ENCODE assay signal across 28 cellular contexts in the genomic region with DNA sequence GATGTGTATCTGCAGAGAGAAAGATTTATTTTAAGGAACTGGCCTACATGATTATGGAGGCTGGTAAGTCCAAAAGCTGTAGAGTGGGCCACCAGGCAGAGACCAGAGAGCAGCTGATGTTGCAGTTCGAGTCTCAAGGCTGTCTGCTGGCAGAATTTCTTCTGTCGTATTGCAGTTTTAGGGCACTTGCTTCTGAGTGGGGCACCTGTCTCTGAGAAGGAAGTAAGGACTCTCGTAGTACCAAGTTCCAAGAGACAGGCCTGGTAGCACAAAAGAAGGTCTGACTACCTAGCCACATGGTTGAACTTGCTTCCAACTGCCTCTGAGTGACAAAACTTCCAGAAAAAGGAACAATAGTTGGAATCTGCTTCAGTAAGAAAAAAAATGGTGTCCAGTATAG. TPM values are rescaled to one million over a fixed set of nuclear protein-coding genes. Genes with fewer than 3 reads are reported as not detected.
DNase-seq lines count a peak whose midpoint lies in the region; TF ChIP-seq lines count a peak whose summit lies in the region.
"Had no signal": no experiment of that assay in that cellular context is flagged by ENCODE, and none has a peak within 500 bp of the region (broad histone marks: within the 10 kb centered on the region; RNA-seq: fewer than 3 reads in every experiment).

No MANE protein-coding gene starts in this region.

- H3K9me2 ChIP-seq in OCI-LY7 (ENCODE audit: insufficient read depth, low read length) = no peaks in the 10 kb centered on the region

- H3K56ac ChIP-seq in mesendoderm (ENCODE audit: low read length) = no peak overlapping the region

- POLR2A ChIA-PET in OCI-LY7 (lab: Charles Lee) = interaction anchor here (0.8 to 5.3 kb wide), 5 partner anchors 8 to 71 kb away, joined by 3 to 52 read pairs (median 4); a partner anchor contains a TSS

- no peak overlapping the region for H4K8ac ChIP-seq in mesendoderm (ENCODE audit: low read depth, low read length)

- no peak overlapping the region for H3K23ac ChIP-seq in mesendoderm (ENCODE audit: low read length)

- intact Hi-C loops in CD14-positive monocyte (cut with micrococcal nuclease) = loop anchor here in 1 of 2 donors (5.0 to 10.0 kb wide), 2 partner anchors 74 to 446 kb away; no protein-coding TSS in a partner anchor
- intact Hi-C loops in OCI-LY7 (cut with micrococcal nuclease; ENCODE audit: unreplicated experiment) = loop anchor here (10.0 kb wide), 1 partner anchor 1544 kb away; a partner anchor contains a TSS
- intact Hi-C loops in dendritic cell treated with granulocyte-macrophage colony-stimulating factor and Interleukin-4, amounts not matched to agents 40 ng/mL and 50 ng/mL, for 4 days (cut with micrococcal nuclease) = no loop called here
- intact Hi-C loops in lower leg skin (cut with DNase I; ENCODE audit: low total_unique reads) = no loop called here

- TF ChIP-seq CTCF in CD14-positive monocyte (IDR thresholded peaks at IDR 0.05) = peak; percentile 1
- no peak for TF ChIP-seq CTCF in OCI-LY7 (conservative IDR thresholded peaks at IDR 0.05; ENCODE audit: low read length)
- TF ChIP-seq CTCF in neutrophil (IDR thresholded peaks at IDR 0.05) = no peak
- TF ChIP-seq CTCF in lower leg skin (IDR thresholded peaks at IDR 0.05) = no peak

- no peak overlapping the region for H3K4ac ChIP-seq in mesendoderm (ENCODE audit: low read depth, low read length)

- no peak overlapping the region for H3K4me3 Mint-ChIP-seq in CD14-positive monocyte
- H3K4me3 Mint-ChIP-seq in dendritic cell treated with granulocyte-macrophage colony-stimulating factor and Interleukin-4, amounts not matched to agents 40 ng/mL and 50 ng/mL, for 4 days = no peak overlapping the region
- H3K4me3 Mint-ChIP-seq: brain; stimulated activated naive CD8-positive, alpha-beta T cell treated with anti-CD3 and anti-CD28 coated beads, Interleukin-15, Interleukin-2, amounts not matched to agents 100 ng/mL and 50 ng/mL, for 24 hours had no signal

- peak overlapping the region; percentile 73; the same call in 1 of the 2 replicates for H2AFZ ChIP-seq in OCI-LY7 (ENCODE audit: low read length)

- H3K4me1 Mint-ChIP-seq in CD14-positive monocyte = peaks cover 84% of the 10 kb centered on the region
- H3K4me1 Mint-ChIP-seq in dendritic cell treated with granulocyte-macrophage colony-stimulating factor and Interleukin-4, amounts not matched to agents 40 ng/mL and 50 ng/mL, for 4 days (ENCODE audit: low read depth) = peaks cover 83% of the 10 kb centered on the region
- H3K4me1 Mint-ChIP-seq: brain had no signal

- no peak overlapping the region for H2BK5ac ChIP-seq in mesendoderm (ENCODE audit: low read length)

- peaks cover 0 to 2% of the 10 kb centered on the region in 2 donors for H3K36me3 Mint-ChIP-seq in CD14-positive monocyte
- no peaks in the 10 kb centered on the region for H3K36me3 Mint-ChIP-seq in dendritic cell treated with granulocyte-macrophage colony-stimulating factor and Interleukin-4, amounts not matched to agents 40 ng/mL and 50 ng/mL, for 4 days (ENCODE audit: low read depth)
- H3K36me3 Mint-ChIP-seq: activated naive CD4-positive, alpha-beta T cell treated with anti-CD3 and anti-CD28 coated beads, Interleukin-2, amount 50 U/mL, for 24 hours; brain had no signal

- peaks cover 3% of the 10 kb centered on the region; the same call in 1 of the 2 replicates for H3K36me3 ChIP-seq in OCI-LY7 (ENCODE audit: insufficient read depth, low read length)
- H3K36me3 ChIP-seq in neutrophil = no peaks in the 10 kb centered on the region
- H3K36me3 ChIP-seq in mesendoderm (ENCODE audit: control insufficient read depth, insufficient read depth, low read length) = no peaks in the 10 kb centered on the region

- CTCF ChIA-PET in OCI-LY7 (lab: Charles Lee; ENCODE audit: unreplicated experiment) = interaction anchor here (0.9 kb wide), 1 partner anchor 9 kb away, joined by 6 read pairs; no protein-coding TSS in a partner anchor

- H2BK15ac ChIP-seq in mesendoderm (replicated peaks; ENCODE audit: low read depth) = no peak overlapping the region

- 0 out of 2 replicates have a peak, but pooled peaks cover 6% of the 10 kb centered on the region for H3K9me3 ChIP-seq in OCI-LY7 (ENCODE audit: low read length)
- no peaks in the 10 kb centered on the region for H3K9me3 ChIP-seq in neutrophil
- H3K9me3 ChIP-seq: testis had no signal

- H2AK5ac ChIP-seq in mesendoderm (ENCODE audit: low read length) = no peak overlapping the region

- no peak overlapping the region for H3K4me3 ChIP-seq in OCI-LY7 (ENCODE audit: low read depth, low read length, poor library complexity, severe bottlenecking)
- peak overlapping the region in 1 of 2 experiments; percentile 16 for H3K4me3 ChIP-seq in neutrophil (ENCODE audit: low read depth in 1 of 2, low read length in 1 of 2)
- no peak overlapping the region for H3K4me3 ChIP-seq in mesendoderm (ENCODE audit: low read length)
- H3K4me3 ChIP-seq in lower leg skin (ENCODE audit: low read depth, poor library complexity, severe bottlenecking) = no peak overlapping the region
- H3K4me3 ChIP-seq: testis had no signal

- H3K4me1 ChIP-seq in OCI-LY7 (ENCODE audit: insufficient read depth, low read length, poor library complexity, severe bottlenecking) (peaks cover 75% of the 10 kb centered on the region), neutrophil (ENCODE audit: control insufficient read depth in 1 of 2, insufficient read depth in 1 of 2, low read depth in 1 of 2, low read length in 1 of 2) (peaks cover 73 to 75% of the 10 kb centered on the region in 2 experiments), mesendoderm (ENCODE audit: control insufficient read depth, low read depth, low read length) (no peaks in the 10 kb centered on the region)

- TF ChIP-seq POLR2A in lower leg skin (IDR thresholded peaks at IDR 0.05) = no peak

- no TSS peak for BruUV-seq in OCI-LY7 (replicated peaks; lab: Mats Ljungman, UMichigan)

- no peaks in the 10 kb centered on the region for H3K27me3 Mint-ChIP-seq in CD14-positive monocyte (ENCODE audit: low read depth in 3 of 3)
- no peaks in the 10 kb centered on the region for H3K27me3 Mint-ChIP-seq in dendritic cell treated with granulocyte-macrophage colony-stimulating factor and Interleukin-4, amounts not matched to agents 40 ng/mL and 50 ng/mL, for 4 days
- H3K27me3 Mint-ChIP-seq: activated naive CD4-positive, alpha-beta T cell treated with anti-CD3 and anti-CD28 coated beads, Interleukin-2, amount 50 U/mL, for 24 hours; stimulated activated naive CD8-positive, alpha-beta T cell treated with anti-CD3 and anti-CD28 coated beads, Interleukin-15, Interleukin-2, amounts not matched to agents 100 ng/mL and 50 ng/mL, for 24 hours had no signal

- DNase-seq in CD14-positive monocyte (ENCODE audit: low spot score) = no peak
- DNase-seq in OCI-LY7 (ENCODE audit: low spot score) = no peak
- DNase-seq in stimulated activated CD4-positive, alpha-beta T cell treated with anti-CD3 and anti-CD28 coated beads, Interleukin-4, amount 100 ng/mL, for 4 hours = no peak
- DNase-seq in mesendoderm = no peak
- no peak for DNase-seq in lower leg skin (ENCODE audit: low spot score in 2 of 2)
- DNase-seq in activated CD8-positive, alpha-beta memory T cell treated with anti-CD3 and anti-CD28 coated beads, Interleukin-2, amount 50 U/mL, for 48 hours = no peak
- DNase-seq: activated CD4-positive, alpha-beta T cell treated with anti-CD3 and anti-CD28 coated beads for 4 hours; activated CD8-positive, alpha-beta memory T cell treated with anti-CD3 and anti-CD28 coated beads for 24 hours; amniotic stem cell; Caco-2; DMS53; effector CD8-positive, alpha-beta T cell; NCI-H1048; NCI-H446; NCI-H748 treated with DMSO at 0.1 percent for 48 hours; occipital lobe; T-helper 9 cell; testis had no signal

- no peak overlapping the region for H3K18ac ChIP-seq in mesendoderm (ENCODE audit: low read length)

- no peak overlapping the region for H2BK120ac ChIP-seq in mesendoderm (ENCODE audit: low read depth, low read length)

- H3K27ac Mint-ChIP-seq in CD14-positive monocyte = peak overlapping the region; percentile 84 to 94 (median 91)
- H3K27ac Mint-ChIP-seq in dendritic cell treated with granulocyte-macrophage colony-stimulating factor and Interleukin-4, amounts not matched to agents 40 ng/mL and 50 ng/mL, for 4 days = peak overlapping the region; percentile 83
- H3K27ac Mint-ChIP-seq: activated naive CD4-positive, alpha-beta T cell treated with anti-CD3 and anti-CD28 coated beads, Interleukin-2, amount 50 U/mL, for 24 hours; brain; stimulated activated naive CD8-positive, alpha-beta T cell treated with anti-CD3 and anti-CD28 coated beads, Interleukin-15, Interleukin-2, amounts not matched to agents 100 ng/mL and 50 ng/mL, for 24 hours had no signal

- H3K27me3 ChIP-seq in neutrophil (no peaks in the 10 kb centered on the region), mesendoderm (ENCODE audit: insufficient read depth, low read length, poor library complexity) (no peaks in the 10 kb centered on the region)
- H3K27me3 ChIP-seq: testis had no signal

- H3K9ac ChIP-seq in mesendoderm (ENCODE audit: low read length) = no peak overlapping the region

- H3K27ac ChIP-seq in OCI-LY7 (ENCODE audit: low read depth, low read length, poor library complexity, severe bottlenecking) = no peak overlapping the region
- H3K27ac ChIP-seq in neutrophil = peak overlapping the region; percentile 94
- H3K27ac ChIP-seq in mesendoderm (ENCODE audit: low read depth, low read length) = no peak overlapping the region
- H3K27ac ChIP-seq: epithelial cell of prostate, testis had no signal

- no peak overlapping the region for H3K4me2 ChIP-seq in OCI-LY7 (ENCODE audit: low read length)
- H3K4me2 ChIP-seq in mesendoderm (ENCODE audit: low read length) = no peak overlapping the region

- no peak overlapping the region for H4K5ac ChIP-seq in mesendoderm (ENCODE audit: low read length)

- no CpG with 5 or more reads among the region's 3 CpGs for WGBS in mesendoderm (ENCODE audit: extremely low coverage, insufficient coverage, low lambda C conversion rate)
- WGBS in lower leg skin, 2 donors = 78 to 94% methylated on average over 3 of the region's 3 CpGs

- H4K20me1 ChIP-seq in OCI-LY7 (ENCODE audit: insufficient read depth, low read length) = no peaks in the 10 kb centered on the region

- H3K79me2 ChIP-seq in OCI-LY7 (ENCODE audit: insufficient read depth, low read depth, low read length) (no peaks in the 10 kb centered on the region), mesendoderm (ENCODE audit: control insufficient read depth, insufficient read depth, low read length) (no peaks in the 10 kb centered on the region)

- peaks cover 0 to 3% (median 0%) of the 10 kb centered on the region in 7 donors for H3K9me3 Mint-ChIP-seq in CD14-positive monocyte
- no peaks in the 10 kb centered on the region for H3K9me3 Mint-ChIP-seq in dendritic cell treated with granulocyte-macrophage colony-stimulating factor and Interleukin-4, amounts not matched to agents 40 ng/mL and 50 ng/mL, for 4 days
- H3K9me3 Mint-ChIP-seq: activated naive CD4-positive, alpha-beta T cell treated with anti-CD3 and anti-CD28 coated beads, Interleukin-2, amount 50 U/mL, for 24 hours; brain; naive thymus-derived CD4-positive, alpha-beta T cell; stimulated activated naive CD8-positive, alpha-beta T cell treated with anti-CD3 and anti-CD28 coated beads, Interleukin-15, Interleukin-2, amounts not matched to agents 100 ng/mL and 50 ng/mL, for 24 hours had no signal

- H3K79me1 ChIP-seq in mesendoderm (ENCODE audit: low read length) = no peaks in the 10 kb centered on the region

RNA-seq across cellular contexts. Expression of a gene that starts 12.0 kb away (rescaled TPM):
- polyA plus RNA-seq in CD14-positive monocyte = 100 to 1,000 TPM; 364 to 372 TPM
- 23.2 and 25.6 TPM in 2 replicates for total RNA-seq in OCI-LY7 (2014; rRNA removed; shearing (Covaris generic))
- 22.8 and 23.6 TPM in 2 replicates for total RNA-seq in OCI-LY7 (2022)
- polyA plus RNA-seq in mesendoderm (2013, experiment 1 of 2) = 18.6 TPM
- polyA plus RNA-seq in mesendoderm (2013, experiment 2 of 2) = 19.6 TPM
- 10 to 100 TPM; 64.2 to 92.1 (median 83.0) TPM for total RNA-seq in lower leg skin

RNA-seq across cellular contexts. Expression of a gene that starts 57.7 kb away (rescaled TPM):
- polyA plus RNA-seq in CD14-positive monocyte = not detected
- total RNA-seq in OCI-LY7 (2014; rRNA removed; shearing (Covaris generic)) = not detected in 2 replicates
- total RNA-seq in OCI-LY7 (2022) (not detected in 2 replicates), lower leg skin (under 1 TPM in 3 of 4 donors, not detected in 1; 0.08 to 0.30 (median 0.22) TPM)
- polyA plus RNA-seq in mesendoderm (2013, experiment 1 of 2) = not detected
- polyA plus RNA-seq in mesendoderm (2013, experiment 2 of 2) = not detected
- total RNA-seq: Caco-2; chondrocyte; G401; HT-29; naive thymus-derived CD4-positive, alpha-beta T cell; occipital lobe; testis had no signal
- polyA plus RNA-seq: naive thymus-derived CD4-positive, alpha-beta T cell had no signal
